30 cellular contexts compared by ENCODE assay signal in the genomic region with DNA sequence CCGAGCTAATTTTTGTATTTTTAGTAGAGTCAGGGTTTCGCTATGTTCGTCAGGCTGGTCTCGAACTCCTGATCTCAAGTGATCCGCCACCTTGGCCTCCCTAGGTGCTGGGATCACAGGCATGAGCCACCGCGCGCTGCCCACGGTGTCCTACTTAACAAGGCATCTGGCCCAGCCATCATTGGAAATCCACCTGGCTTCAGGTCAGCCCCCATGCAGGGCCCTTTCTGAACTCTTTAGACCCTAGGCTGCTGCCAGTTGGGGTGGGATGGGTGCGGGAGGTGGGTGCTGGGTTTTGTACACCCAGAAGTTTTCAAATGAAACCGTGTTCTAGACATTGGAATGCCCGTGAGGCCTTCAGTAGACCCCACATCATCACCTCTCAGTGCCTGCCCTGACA. TPM values are rescaled to one million over a fixed set of nuclear protein-coding genes. Genes with fewer than 3 reads are reported as not detected.
"Had no signal": no experiment of that assay in that cellular context is flagged by ENCODE, and none has a peak within 500 bp of the region (broad histone marks: within the 10 kb centered on the region; RNA-seq: fewer than 3 reads in every experiment).

No MANE protein-coding gene starts in this region.

- H3K9me3 Mint-ChIP-seq: activated CD4-positive, alpha-beta T cell treated with anti-CD3 and anti-CD28 coated beads, Interleukin-2, amount 10 ng/mL, durations not matched to agents 7 days and 5 days; activated naive CD4-positive, alpha-beta T cell treated with anti-CD3 and anti-CD28 coated beads, Interleukin-2, amount 50 U/mL, for 24 hours; activated naive CD8-positive, alpha-beta T cell treated with anti-CD3 and anti-CD28 coated beads, Interleukin-2, amount 10 ng/mL, durations not matched to agents 7 days and 5 days; activated T-cell treated with anti-CD3 and anti-CD28 coated beads, Interleukin-2, amount 50 U/mL, for 24 hours; activated T-helper 2 cell treated with anti-CD3 and anti-CD28 coated beads, Interferon-gamma antibody, Interleukin-2, Interleukin-4, amounts not matched to agents 10 μg/mL and 5 μg/mL and 100 μg/mL, durations not matched to agents 14 hours and 24 hours and 36 hours; T-helper 1 cell treated with Interleukin-12 subunit alpha and Interleukin-12 subunit beta and Interleukin-4 antibody, amounts not matched to agents 30 μg/mL and 1 μg/mL, for 36 hours; T-helper 2 cell treated with Interferon-gamma antibody and Interleukin-4, amounts not matched to agents 5 μg/mL and 100 μg/mL, for 36 hours had no signal

- H3K27me3 Mint-ChIP-seq: activated CD4-positive, alpha-beta T cell treated with anti-CD3 and anti-CD28 coated beads for 36 hours; activated naive CD4-positive, alpha-beta T cell treated with anti-CD3 and anti-CD28 coated beads, Interleukin-2, amount 50 U/mL, for 24 hours; activated T-cell treated with anti-CD3 and anti-CD28 coated beads, Interleukin-2, amount 50 U/mL, for 24 hours had no signal

- H3K9ac ChIP-seq: SK-N-SH had no signal

- H3K4me2 ChIP-seq: SK-N-SH had no signal

- H3K27me3 ChIP-seq: ascending aorta, MG63 had no signal

- H3K4me3 ChIP-seq: ascending aorta, MG63, SJCRH30 had no signal

- H3K36me3 ChIP-seq: ascending aorta, MG63, SJCRH30 had no signal

- H3K9me3 ChIP-seq: ascending aorta, MG63, SJCRH30, SK-N-SH had no signal

- H3K4me3 Mint-ChIP-seq: activated CD4-positive, alpha-beta T cell treated with anti-CD3 and anti-CD28 coated beads for 36 hours; activated CD4-positive, alpha-beta T cell treated with anti-CD3 and anti-CD28 coated beads, Interleukin-2, amount 10 ng/mL, durations not matched to agents 7 days and 5 days; activated CD8-positive, alpha-beta T cell treated with anti-CD3 and anti-CD28 coated beads, Interleukin-2, amount 10 ng/mL, durations not matched to agents 7 days and 5 days; activated naive CD4-positive, alpha-beta T cell treated with anti-CD3 and anti-CD28 coated beads, Interleukin-2, amount 50 U/mL, for 24 hours; activated naive CD8-positive, alpha-beta T cell treated with anti-CD3 and anti-CD28 coated beads, Interleukin-2, amount 10 ng/mL, durations not matched to agents 7 days and 5 days; activated T-cell treated with anti-CD3 and anti-CD28 coated beads, Interleukin-2, amount 50 U/mL, for 24 hours; T-helper 1 cell treated with Interleukin-12 subunit alpha and Interleukin-12 subunit beta and Interleukin-4 antibody, amounts not matched to agents 30 μg/mL and 1 μg/mL, for 36 hours; T-helper 2 cell treated with Interferon-gamma antibody and Interleukin-4, amounts not matched to agents 5 μg/mL and 100 μg/mL, for 36 hours had no signal

- H3K36me3 Mint-ChIP-seq: activated naive CD4-positive, alpha-beta T cell treated with anti-CD3 and anti-CD28 coated beads, Interleukin-2, amount 50 U/mL, for 24 hours; activated naive CD8-positive, alpha-beta T cell treated with anti-CD3 and anti-CD28 coated beads, Interleukin-2, amount 10 ng/mL, durations not matched to agents 7 days and 5 days had no signal

- H3K27ac ChIP-seq: ascending aorta, SJCRH30 had no signal

- DNase-seq: activated CD4-positive, alpha-beta T cell treated with anti-CD3 and anti-CD28 coated beads for 36 hours; activated CD4-positive, alpha-beta T cell treated with anti-CD3 and anti-CD28 coated beads, Interleukin-2, amount 10 ng/mL, durations not matched to agents 7 days and 5 days; activated CD4-positive, alpha-beta T cell treated with anti-CD3 and anti-CD28 coated beads, Interleukin-2, amount 50 U/mL, for 48 hours; activated CD8-positive, alpha-beta T cell treated with anti-CD3 and anti-CD28 coated beads, Interleukin-2, amount 10 ng/mL, durations not matched to agents 7 days and 5 days; activated gamma-delta T cell; activated naive CD4-positive, alpha-beta T cell treated with Interleukin-2 at 50 U/mL for 16 hours; activated naive CD8-positive, alpha-beta T cell treated with anti-CD3 and anti-CD28 coated beads, Interleukin-2, amount 10 ng/mL, durations not matched to agents 7 days and 5 days; activated T-cell treated with anti-CD3 and anti-CD28 coated beads, Interleukin-2, amount 50 U/mL, for 24 hours; amygdala; Kasumi-1; KG1; MG63; MV-4-11; NCI-H1092; NCI-H1436 treated with DMSO at 0.1 percent for 48 hours; NCI-H1694 treated with DMSO at 0.1 percent for 48 hours; NCI-H2029; NCI-H345; NCI-H524 treated with DMSO at 0.1 percent for 48 hours; SHP77; SJCRH30; SK-N-SH had no signal

- ATAC-seq: activated CD4-positive, alpha-beta T cell treated with anti-CD3 and anti-CD28 coated beads for 36 hours; activated CD8-positive, alpha-beta T cell treated with anti-CD3 and anti-CD28 coated beads, Interleukin-2, amount 10 ng/mL, durations not matched to agents 7 days and 5 days; Panc1 had no signal

- H3K27ac Mint-ChIP-seq: activated CD8-positive, alpha-beta T cell treated with anti-CD3 and anti-CD28 coated beads, Interleukin-2, amount 10 ng/mL, durations not matched to agents 7 days and 5 days; activated naive CD4-positive, alpha-beta T cell treated with anti-CD3 and anti-CD28 coated beads, Interleukin-2, amount 50 U/mL, for 24 hours; activated naive CD8-positive, alpha-beta T cell treated with anti-CD3 and anti-CD28 coated beads, Interleukin-2, amount 10 ng/mL, durations not matched to agents 7 days and 5 days; activated T-helper 2 cell treated with anti-CD3 and anti-CD28 coated beads, Interferon-gamma antibody, Interleukin-2, Interleukin-4, amounts not matched to agents 10 μg/mL and 5 μg/mL and 100 μg/mL, durations not matched to agents 14 hours and 24 hours and 36 hours; T-helper 2 cell treated with Interferon-gamma antibody and Interleukin-4, amounts not matched to agents 5 μg/mL and 100 μg/mL, for 36 hours had no signal

- H3K4me1 ChIP-seq: ascending aorta had no signal

RNA-seq across cellular contexts. Expression of gene NT5DC4, which starts 26.6 kb away (rescaled TPM):
- total RNA-seq: activated CD4-positive, alpha-beta T cell treated with anti-CD3 and anti-CD28 coated beads for 36 hours; activated CD4-positive, alpha-beta T cell treated with anti-CD3 and anti-CD28 coated beads, Interleukin-2, amount 10 ng/mL, durations not matched to agents 7 days and 5 days; activated CD8-positive, alpha-beta T cell treated with anti-CD3 and anti-CD28 coated beads, Interleukin-2, amount 10 ng/mL, durations not matched to agents 7 days and 5 days; activated naive CD8-positive, alpha-beta T cell treated with anti-CD3 and anti-CD28 coated beads, Interleukin-2, amount 10 ng/mL, durations not matched to agents 7 days and 5 days; activated T-helper 2 cell treated with anti-CD3 and anti-CD28 coated beads, Interferon-gamma antibody, Interleukin-2, Interleukin-4, amounts not matched to agents 10 μg/mL and 5 μg/mL and 100 μg/mL, durations not matched to agents 14 hours and 24 hours and 36 hours; ascending aorta; NCI-H460; RPMI7951; SJCRH30 had no signal
- polyA plus RNA-seq: SK-N-SH had no signal
